ENCODE assay signal across 13 cellular contexts in the genomic region with DNA sequence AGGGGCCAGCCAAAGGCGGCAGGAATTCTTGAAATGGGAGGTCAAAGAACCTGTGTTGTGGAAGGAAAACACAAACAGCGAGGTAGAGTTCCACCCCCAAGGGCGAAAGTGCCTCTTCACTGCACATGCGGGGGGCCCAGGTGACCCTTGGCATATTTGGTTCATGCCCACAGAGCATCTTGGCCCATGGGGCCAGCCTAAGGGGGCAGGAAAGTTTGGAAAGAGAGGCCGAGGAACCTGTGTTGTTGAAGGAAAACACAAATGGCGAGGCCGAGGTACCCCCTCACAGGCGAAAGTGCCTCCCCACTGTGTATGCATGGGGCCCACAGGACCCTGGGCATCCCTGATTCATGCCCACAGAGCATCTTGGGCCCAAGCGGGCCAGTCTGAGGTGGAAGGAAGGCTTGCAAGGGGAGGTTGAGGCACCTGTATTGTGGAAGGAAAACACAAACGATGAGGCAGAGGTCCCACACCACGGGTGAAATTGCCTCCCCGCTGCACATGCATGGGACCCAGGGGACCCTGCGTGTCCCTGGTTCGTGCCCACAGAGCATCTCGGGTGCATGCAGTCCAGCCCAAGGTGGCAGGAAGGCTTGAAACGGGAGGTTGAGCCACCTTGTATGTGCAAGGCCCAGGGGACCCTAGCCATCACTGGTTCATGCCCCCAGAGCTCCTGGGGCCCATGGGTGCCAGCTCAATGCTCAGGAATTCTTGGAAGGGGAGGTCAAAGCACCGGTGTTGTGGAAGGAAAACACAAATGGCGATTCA.
DNase-seq lines count a peak whose midpoint lies in the region; ATAC-seq and TF ChIP-seq lines count a peak whose summit lies in the region.
"Had no signal": no experiment of that assay in that cellular context is flagged by ENCODE, and none has a peak within 500 bp of the region (broad histone marks: within the 10 kb centered on the region; RNA-seq: fewer than 3 reads in every experiment).

No MANE protein-coding gene starts in this region.

- H2BK5ac ChIP-seq in H9 (ENCODE audit: insufficient read length, low read length) = no peak overlapping the region

- no peak for TF ChIP-seq POLR2A in heart left ventricle (IDR thresholded peaks at IDR 0.05)

- H3K4ac ChIP-seq in H9 (ENCODE audit: low read depth, low read length) = no peak overlapping the region

- no peaks in the 10 kb centered on the region for H3K79me2 ChIP-seq in H9 (ENCODE audit: insufficient read depth, low read length)

- no peak overlapping the region for H2AFZ ChIP-seq in H9 (ENCODE audit: low read length)

- no peak overlapping the region for H3K56ac ChIP-seq in H9 (ENCODE audit: insufficient read length, low read depth, low read length)

- ATAC-seq in heart left ventricle = no peak
- no peak for ATAC-seq in HG03139 (IDR thresholded peaks at IDR 0.05; ENCODE audit: unreplicated experiment)
- ATAC-seq in HG02759 (IDR thresholded peaks at IDR 0.05; ENCODE audit: unreplicated experiment) = no peak
- ATAC-seq in HG02642 (IDR thresholded peaks at IDR 0.05; ENCODE audit: poor library complexity, unreplicated experiment) = no peak
- ATAC-seq: gastroesophageal sphincter had no signal

- no CpG with 5 or more reads among the region's 18 CpGs for WGBS in H9 (ENCODE audit: extremely low coverage, insufficient read length, low lambda C conversion rate)
- whole genome bisulfite sequencing in heart left ventricle, 4 donors = 66 to 76% (median 70%) methylated on average over 17 to 18 of the region's 18 CpGs

- intact Hi-C loops in heart left ventricle (cut with DNase I) = no loop called here
- intact Hi-C loops in posterior cingulate gyrus (cut with DNase I) = no loop called here

- no peaks in the 10 kb centered on the region for H3K36me3 ChIP-seq in BE2C
- no peaks in the 10 kb centered on the region for H3K36me3 ChIP-seq in heart left ventricle
- H3K36me3 ChIP-seq: gastroesophageal sphincter had no signal

- H3K9ac ChIP-seq in H9 (ENCODE audit: extremely low read depth, insufficient read length, low read length) = no peak overlapping the region

- H3K79me1 ChIP-seq in H9 (ENCODE audit: insufficient read depth, low read depth, low read length, poor library complexity, severe bottlenecking) = no peaks in the 10 kb centered on the region

- H3K27ac Mint-ChIP-seq in H9 = no peak overlapping the region

- no peak overlapping the region for H2BK15ac ChIP-seq in H9 (ENCODE audit: low read depth, low read length)

- no peaks in the 10 kb centered on the region; the same call in 1 of the 2 replicates for H3K9me3 ChIP-seq in BE2C
- peaks cover 89% of the 10 kb centered on the region for H3K9me3 ChIP-seq in H9 (ENCODE audit: control insufficient read depth, low read depth, low read length)
- H3K9me3 ChIP-seq in heart left ventricle = peaks cover 0 to 89% (median 61%) of the 10 kb centered on the region in 12 donors

- no peak overlapping the region for H3K23ac ChIP-seq in H9 (ENCODE audit: insufficient read length, low read depth, low read length)

- no peak overlapping the region for H4K91ac ChIP-seq in H9 (ENCODE audit: insufficient read length, low read depth, low read length)

- no peak overlapping the region for H3K4me2 ChIP-seq in H9 (ENCODE audit: insufficient read depth, insufficient read length, low read length)

- H2BK12ac ChIP-seq in H9 (ENCODE audit: insufficient read length, low read depth, low read length) = no peak overlapping the region

- H3K27ac ChIP-seq in H9 (ENCODE audit: insufficient read length, low read depth, low read length) (no peak overlapping the region), heart left ventricle (no peak overlapping the region)
- H3K27ac ChIP-seq: C4-2B, gastroesophageal sphincter had no signal

- H3K18ac ChIP-seq in H9 (ENCODE audit: insufficient read length, low read depth, low read length) = no peak overlapping the region

- no peaks in the 10 kb centered on the region; the same call in 1 of the 2 replicates for H3K27me3 Mint-ChIP-seq in H9 (ENCODE audit: low read depth)

- H3K27me3 ChIP-seq in BE2C (no peaks in the 10 kb centered on the region), H9 (ENCODE audit: insufficient read depth, low read length) (no peaks in the 10 kb centered on the region), heart left ventricle (no peaks in the 10 kb centered on the region)

- no peaks in the 10 kb centered on the region for H4K20me1 ChIP-seq in H9 (ENCODE audit: control insufficient read depth, insufficient read depth, insufficient read length)

- H3T11ph ChIP-seq in H9 (ENCODE audit: low read length) = no peak overlapping the region

- H3K4me3 ChIP-seq in BE2C (ENCODE audit: low read depth, low read length) (no peak overlapping the region), heart left ventricle (no peak overlapping the region)
- H3K4me3 ChIP-seq: gastroesophageal sphincter had no signal

- no peak overlapping the region for H2AK5ac ChIP-seq in H9 (ENCODE audit: insufficient read length, low read length)

- peak; percentile 1 for DNase-seq in BE2C
- DNase-seq in H9 = peak; percentile 5
- DNase-seq in heart left ventricle = peak; percentile 4 to 28 (median 11)
- peak in 9 of 10 donors; percentile 1 to 63 (median 7) for DNase-seq in posterior cingulate gyrus
- no peak for DNase-seq in hippocampal formation (lab: John Stamatoyannopoulos, UW)
- DNase-seq: mammary epithelial cell; nucleus accumbens; stimulated activated CD4-positive, alpha-beta T cell treated with anti-CD3 and anti-CD28 coated beads, Interleukin-1b, Interleukin-23, amount 100 ng/mL, for 48 hours had no signal

- no peak overlapping the region for H3K14ac ChIP-seq in H9 (ENCODE audit: insufficient read depth, low read length)

- TF ChIP-seq CTCF in BE2C (IDR thresholded peaks at IDR 0.05; ENCODE audit: low read depth, low read length) (no peak), H9 (conservative IDR thresholded peaks at IDR 0.05) (no peak), heart left ventricle (IDR thresholded peaks at IDR 0.05) (no peak)

- H3K4me1 Mint-ChIP-seq in H9 = no peaks in the 10 kb centered on the region

- H2BK20ac ChIP-seq in H9 (ENCODE audit: low read depth, low read length, poor library complexity, severe bottlenecking) = no peak overlapping the region

- no peak overlapping the region for H4K5ac ChIP-seq in H9 (ENCODE audit: insufficient read length, low read depth, low read length)

- H3K4me1 ChIP-seq in BE2C (no peaks in the 10 kb centered on the region), H9 (ENCODE audit: insufficient read depth, low read length) (no peaks in the 10 kb centered on the region), heart left ventricle (no peaks in the 10 kb centered on the region)
- H3K4me1 ChIP-seq: gastroesophageal sphincter had no signal

- peaks cover 94 to 98% of the 10 kb centered on the region in 2 experiments for H3K9me3 Mint-ChIP-seq in H9

- no peak overlapping the region for H4K8ac ChIP-seq in H9 (replicated peaks; ENCODE audit: insufficient read length, low read depth, low read length)

- H3K4me3 Mint-ChIP-seq in H9 = no peak overlapping the region

- H3K36me3 Mint-ChIP-seq in H9 (ENCODE audit: insufficient read depth in 1 of 3, low read depth in 3 of 3) = peaks cover 11 to 31% (median 13%) of the 10 kb centered on the region in 3 experiments; a peak in 5 of 7 replicates

- no peak overlapping the region for H2BK120ac ChIP-seq in H9 (ENCODE audit: low read depth, low read length, poor library complexity, severe bottlenecking)

- no peaks in the 10 kb centered on the region for H3K23me2 ChIP-seq in H9 (ENCODE audit: insufficient read length, low read depth, low read length, poor library complexity, severe bottlenecking)

Comparison
In these comparisons a context has a peak if more than half of its experiments do, and no peak if none do; other contexts are left out.
1. DNase-seq: peak in BE2C (single experiment), H9 (single experiment), heart left ventricle (5 of 5) and posterior cingulate gyrus (9 of 10); none in hippocampal formation (0 of 2).